8 cellular contexts compared by ENCODE assay signal in the genomic region with DNA sequence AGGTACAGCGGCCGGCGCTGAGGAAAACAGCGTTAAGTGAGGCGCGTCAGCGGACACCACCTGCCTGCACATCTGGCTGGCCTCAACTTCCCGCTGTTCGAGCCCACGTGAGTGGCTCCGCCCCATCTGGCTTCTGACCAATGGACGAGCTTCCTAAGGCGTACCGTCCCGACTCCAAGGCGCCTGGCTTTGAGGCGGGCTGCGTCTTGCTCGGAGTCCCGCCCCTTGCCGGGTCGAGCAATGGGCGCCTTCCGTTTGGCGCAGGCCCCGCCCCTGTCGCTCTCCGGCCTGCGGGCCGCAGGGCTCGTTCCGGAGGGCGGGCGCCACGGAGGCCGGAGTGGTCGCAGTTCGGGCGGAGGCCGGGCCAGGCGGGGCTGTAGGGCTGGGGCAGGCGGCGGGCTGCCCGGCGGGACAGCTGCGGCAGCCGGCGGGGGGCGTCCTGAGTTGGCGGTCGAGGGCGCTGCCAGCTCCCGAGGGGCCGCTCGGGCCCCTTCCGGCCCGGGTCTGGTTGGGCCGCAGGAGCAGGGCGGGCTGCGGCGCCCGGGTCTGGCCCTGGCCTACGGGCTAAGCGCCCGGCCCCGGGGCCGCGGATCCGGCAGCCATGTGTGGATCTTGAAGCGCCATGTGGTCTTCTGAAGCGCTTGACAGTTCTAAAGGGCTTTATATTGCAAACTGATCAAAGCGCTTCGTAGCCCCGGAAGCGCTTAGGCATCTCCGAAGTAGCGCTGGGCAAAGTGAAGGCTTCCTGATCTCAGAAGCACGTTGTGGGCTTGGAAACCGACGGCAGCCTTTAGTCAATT. TPM values are rescaled to one million over a fixed set of nuclear protein-coding genes. Genes with fewer than 3 reads are reported as not detected.
DNase-seq lines count a peak whose midpoint lies in the region; ATAC-seq and TF ChIP-seq lines count a peak whose summit lies in the region.

A gene with protein sequence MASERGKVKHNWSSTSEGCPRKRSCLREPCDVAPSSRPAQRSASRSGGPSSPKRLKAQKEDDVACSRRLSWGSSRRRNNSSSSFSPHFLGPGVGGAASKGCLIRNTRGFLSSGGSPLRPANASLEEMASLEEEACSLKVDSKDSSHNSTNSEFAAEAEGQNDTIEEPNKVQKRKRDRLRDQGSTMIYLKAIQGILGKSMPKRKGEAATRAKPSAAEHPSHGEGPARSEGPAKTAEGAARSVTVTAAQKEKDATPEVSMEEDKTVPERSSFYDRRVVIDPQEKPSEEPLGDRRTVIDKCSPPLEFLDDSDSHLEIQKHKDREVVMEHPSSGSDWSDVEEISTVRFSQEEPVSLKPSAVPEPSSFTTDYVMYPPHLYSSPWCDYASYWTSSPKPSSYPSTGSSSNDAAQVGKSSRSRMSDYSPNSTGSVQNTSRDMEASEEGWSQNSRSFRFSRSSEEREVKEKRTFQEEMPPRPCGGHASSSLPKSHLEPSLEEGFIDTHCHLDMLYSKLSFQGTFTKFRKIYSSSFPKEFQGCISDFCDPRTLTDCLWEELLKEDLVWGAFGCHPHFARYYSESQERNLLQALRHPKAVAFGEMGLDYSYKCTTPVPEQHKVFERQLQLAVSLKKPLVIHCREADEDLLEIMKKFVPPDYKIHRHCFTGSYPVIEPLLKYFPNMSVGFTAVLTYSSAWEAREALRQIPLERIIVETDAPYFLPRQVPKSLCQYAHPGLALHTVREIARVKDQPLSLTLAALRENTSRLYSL (plus strand): TSS at position 276 of the 800 bp plus-strand sequence. CDS start 742 bp downstream, outside the sequence.

- peaks cover 71% of the 10 kb centered on the region for H3K36me3 Mint-ChIP-seq in T-helper 1 cell treated with Interleukin-12 subunit alpha and Interleukin-12 subunit beta and Interleukin-4 antibody, amounts not matched to agents 30 μg/mL and 1 μg/mL, for 36 hours (ENCODE audit: low read depth)
- H3K36me3 Mint-ChIP-seq in progenitor cell of endocrine pancreas (ENCODE audit: insufficient read depth), result peaks cover 11% of the 10 kb centered on the region

- H3K4me3 Mint-ChIP-seq in T-helper 1 cell treated with Interleukin-12 subunit alpha and Interleukin-12 subunit beta and Interleukin-4 antibody, amounts not matched to agents 30 μg/mL and 1 μg/mL, for 36 hours, result peak within 1 kb of the TSS; percentile 98
- H3K4me3 Mint-ChIP-seq in progenitor cell of endocrine pancreas (ENCODE audit: low read depth), result peak within 1 kb of the TSS; percentile 86

- intact Hi-C loops in left ventricle myocardium inferior (cut with micrococcal nuclease) (no loop called here), upper lobe of right lung (cut with DNase I) (no loop called here)

- TF ChIP-seq CTCF in left ventricle myocardium inferior (IDR thresholded peaks at IDR 0.05; ENCODE audit: borderline replicate concordance) (peak; percentile 19), progenitor cell of endocrine pancreas (IDR thresholded peaks at IDR 0.05; ENCODE audit: unreplicated experiment) (peak; percentile 24), upper lobe of right lung (IDR thresholded peaks at IDR 0.05) (no peak)

- H3K36me3 ChIP-seq in left ventricle myocardium inferior (peaks cover 17% of the 10 kb centered on the region), upper lobe of right lung (peaks cover 13% of the 10 kb centered on the region)

- H3K9me3 Mint-ChIP-seq in T-helper 1 cell treated with Interleukin-12 subunit alpha and Interleukin-12 subunit beta and Interleukin-4 antibody, amounts not matched to agents 30 μg/mL and 1 μg/mL, for 36 hours, result peaks cover 29% of the 10 kb centered on the region
- H3K9me3 Mint-ChIP-seq in progenitor cell of endocrine pancreas (ENCODE audit: low read depth), result peaks cover 10% of the 10 kb centered on the region

- peaks cover 44% of the 10 kb centered on the region for H3K4me1 Mint-ChIP-seq in T-helper 1 cell treated with Interleukin-12 subunit alpha and Interleukin-12 subunit beta and Interleukin-4 antibody, amounts not matched to agents 30 μg/mL and 1 μg/mL, for 36 hours (ENCODE audit: low read depth)
- peaks cover 18% of the 10 kb centered on the region for H3K4me1 Mint-ChIP-seq in progenitor cell of endocrine pancreas (ENCODE audit: low read depth)

- DNase-seq in NCI-H1694 treated with DMSO at 0.1 percent for 48 hours (lab: John Stamatoyannopoulos, UW) (peak; percentile 38), amniotic epithelial cell (ENCODE audit: low read depth) (peak; percentile 93), left ventricle myocardium inferior (peak; percentile 98), progenitor cell of endocrine pancreas (ENCODE audit: low spot score, unreplicated experiment) (peak; percentile 80), upper lobe of right lung (peak; percentile 97)

- H3K27ac ChIP-seq in left ventricle myocardium inferior (replicated peaks) (peak within 1 kb of the TSS; percentile 91), upper lobe of right lung (peak within 1 kb of the TSS; percentile 87)

- ATAC-seq in GM18499 (IDR thresholded peaks at IDR 0.05; ENCODE audit: insufficient read depth, unreplicated experiment), result peak; percentile 87
- peak; percentile 89 for ATAC-seq in HG02938 (IDR thresholded peaks at IDR 0.05; ENCODE audit: unreplicated experiment)
- peak; percentile 99 for ATAC-seq in upper lobe of right lung

- H3K27me3 Mint-ChIP-seq in T-helper 1 cell treated with Interleukin-12 subunit alpha and Interleukin-12 subunit beta and Interleukin-4 antibody, amounts not matched to agents 30 μg/mL and 1 μg/mL, for 36 hours (ENCODE audit: low read depth), result no peaks in the 10 kb centered on the region
- no peaks in the 10 kb centered on the region for H3K27me3 Mint-ChIP-seq in progenitor cell of endocrine pancreas

- peaks cover 22% of the 10 kb centered on the region for H3K9me3 ChIP-seq in left ventricle myocardium inferior (replicated peaks)
- H3K9me3 ChIP-seq in upper lobe of right lung, result peaks cover 8% of the 10 kb centered on the region

- peaks cover 38% of the 10 kb centered on the region for H3K4me1 ChIP-seq in left ventricle myocardium inferior
- peaks cover 19% of the 10 kb centered on the region for H3K4me1 ChIP-seq in upper lobe of right lung

- H3K27me3 ChIP-seq in left ventricle myocardium inferior (ENCODE audit: low read depth), result no peaks in the 10 kb centered on the region
- H3K27me3 ChIP-seq in upper lobe of right lung, result no peaks in the 10 kb centered on the region

- peak within 1 kb of the TSS; percentile 95 for H3K27ac Mint-ChIP-seq in T-helper 1 cell treated with Interleukin-12 subunit alpha and Interleukin-12 subunit beta and Interleukin-4 antibody, amounts not matched to agents 30 μg/mL and 1 μg/mL, for 36 hours
- peak within 1 kb of the TSS; percentile 93 for H3K27ac Mint-ChIP-seq in progenitor cell of endocrine pancreas

- peak within 1 kb of the TSS; percentile 83 for H3K4me3 ChIP-seq in left ventricle myocardium inferior
- H3K4me3 ChIP-seq in upper lobe of right lung, result peak within 1 kb of the TSS; percentile 71

RNA-seq across cellular contexts. Expression of the gene that starts here (rescaled TPM):
- 15.8 TPM for total RNA-seq in left ventricle myocardium inferior
- total RNA-seq in progenitor cell of endocrine pancreas, result 34.5 and 35.5 TPM in 2 replicates
- 32.3 TPM for total RNA-seq in upper lobe of right lung

Comparison
In these comparisons a context has a peak if more than half of its experiments do, and no peak if none do; other contexts are left out.
1. Peak in every context shown above with its lines: DNase-seq, ATAC-seq, H3K4me3 ChIP-seq and H3K27ac ChIP-seq.
2. DNase-seq: peak in every context shown above with its lines; median percentile 98 in left ventricle myocardium inferior; 97 in upper lobe of right lung; 93 in amniotic epithelial cell; 80 in progenitor cell of endocrine pancreas; 38 in NCI-H1694 treated with DMSO at 0.1 percent for 48 hours.